ENCODE assay signal across 9 cellular contexts in genomic region chr11:119092880-119093665, GRCh38. TPM values are rescaled to one million over a fixed set of nuclear protein-coding genes. Genes with fewer than 3 reads are reported as not detected.
A peak's percentile ranks its signal among the peaks of the same experiment; 100 is the strongest.
DNase-seq lines count a peak whose midpoint lies in the region; ATAC-seq, FAIRE-seq and TF ChIP-seq lines count a peak whose summit lies in the region.
"Had no signal": no experiment of that assay in that cellular context is flagged by ENCODE, and none has a peak within 500 bp of the region (broad histone marks: within the 10 kb centered on the region; RNA-seq: fewer than 3 reads in every experiment).

No MANE protein-coding gene starts in this region.

- no peak for DNase-seq in Calu3
- DNase-seq in bronchial epithelial cell (ENCODE audit: low read depth): no peak
- DNase-seq in nephron progenitor cell: no peak
- DNase-seq in T-helper 9 cell: no peak
- DNase-seq in NCI-H2227 treated with DMSO at 0.1 percent for 48 hours (lab: John Stamatoyannopoulos, UW): no peak

- peak overlapping the region; percentile 96 for H3K27ac ChIP-seq in KOPT-K1 (ENCODE audit: low read depth, low read length, poor library complexity, severe bottlenecking)

- H3K9me3 ChIP-seq in KOPT-K1 (ENCODE audit: insufficient read depth, low read length, poor library complexity, severe bottlenecking): no peaks in the 10 kb centered on the region

- H3K4me3 ChIP-seq in bronchial epithelial cell (ENCODE audit: low read depth, low read length): peak overlapping the region; percentile 68

- BruUV-seq in Calu3 (replicated peaks; lab: Mats Ljungman, UMichigan): no TSS peak

- H3K4me3 Mint-ChIP-seq in Calu3 (ENCODE audit: low read depth, unreplicated experiment) (peak overlapping the region; percentile 91), nephron progenitor cell (peak overlapping the region; percentile 95)

- no peaks in the 10 kb centered on the region for H3K27me3 ChIP-seq in bronchial epithelial cell (ENCODE audit: control insufficient read depth, insufficient read depth, low read length)

- no peak for FAIRE-seq in bronchial epithelial cell (lab: Jason Lieb, UNC)
- FAIRE-seq: TTC549 had no signal

- H3K4me1 Mint-ChIP-seq in Calu3 (ENCODE audit: low read depth, unreplicated experiment) (no peaks in the 10 kb centered on the region), nephron progenitor cell (peaks cover 48% of the 10 kb centered on the region)

- H3K36me3 Mint-ChIP-seq in Calu3 (ENCODE audit: insufficient read depth, unreplicated experiment) (peaks cover 48% of the 10 kb centered on the region), nephron progenitor cell (ENCODE audit: low read depth) (peaks cover 33% of the 10 kb centered on the region)

- ATAC-seq in GM19463 (IDR thresholded peaks at IDR 0.05; ENCODE audit: unreplicated experiment): no peak
- ATAC-seq in HG03571 (IDR thresholded peaks at IDR 0.05; ENCODE audit: unreplicated experiment): no peak

- TF ChIP-seq CTCF in Calu3 (IDR thresholded peaks at IDR 0.05; ENCODE audit: unreplicated experiment) (no peak), bronchial epithelial cell (IDR thresholded peaks at IDR 0.05; ENCODE audit: insufficient read depth, low read length, severe bottlenecking) (no peak), nephron progenitor cell (IDR thresholded peaks at IDR 0.05) (no peak)

- H3K36me3 ChIP-seq in KOPT-K1 (ENCODE audit: insufficient read depth, low read length) (peaks cover 59% of the 10 kb centered on the region), bronchial epithelial cell (ENCODE audit: control insufficient read depth, insufficient read depth, low read length) (peaks cover 15% of the 10 kb centered on the region)

- no peaks in the 10 kb centered on the region for H3K27me3 Mint-ChIP-seq in Calu3 (ENCODE audit: unreplicated experiment)
- no peaks in the 10 kb centered on the region for H3K27me3 Mint-ChIP-seq in nephron progenitor cell (ENCODE audit: low read depth, poor library complexity)

- intact Hi-C loops in Calu3 (cut with micrococcal nuclease; ENCODE audit: unreplicated experiment): no loop called here

- H3K27ac Mint-ChIP-seq in Calu3 (ENCODE audit: unreplicated experiment) (peak overlapping the region; percentile 93), nephron progenitor cell (peak overlapping the region; percentile 95)

- CTCF ChIA-PET in Calu3 (lab: Charles Lee): no interaction called here

- H3K9me3 Mint-ChIP-seq in Calu3 (ENCODE audit: low read depth, unreplicated experiment) (no peaks in the 10 kb centered on the region), nephron progenitor cell (no peaks in the 10 kb centered on the region)

RNA-seq across cellular contexts. Expression of gene HMBS, which starts 8.4 kb away (rescaled TPM):
- total RNA-seq in Calu3 (2022) (35.2 and 39.6 TPM in 2 replicates), bronchial epithelial cell (6.3 and 10.0 TPM in 2 replicates)

RNA-seq across cellular contexts. Expression of gene DPAGT1, which starts 8.6 kb away (rescaled TPM):
- total RNA-seq in Calu3 (2022) (46.7 and 47.6 TPM in 2 replicates), bronchial epithelial cell (9.5 and 12.1 TPM in 2 replicates)

RNA-seq across cellular contexts. Expression of gene C2CD2L, which starts 14.1 kb away (rescaled TPM):
- total RNA-seq in Calu3 (2022) (7.8 and 9.5 TPM in 2 replicates), bronchial epithelial cell (1.3 and 2.3 TPM in 2 replicates)

RNA-seq across cellular contexts. Expression of gene VPS11, which starts 25.5 kb away (rescaled TPM):
- total RNA-seq in Calu3 (2022) (15.1 and 15.8 TPM in 2 replicates), bronchial epithelial cell (24.5 and 27.0 TPM in 2 replicates)

RNA-seq across cellular contexts. Expression of gene HINFP, which starts 28.3 kb away (rescaled TPM):
- 21.8 and 22.6 TPM in 2 replicates for total RNA-seq in Calu3 (2022)
- 12.4 TPM in 2 replicates for total RNA-seq in bronchial epithelial cell
